ENCODE assay signal across 24 cellular contexts in genomic region chr1:221723918-221724263, GRCh38. TPM values are rescaled to one million over a fixed set of nuclear protein-coding genes. Genes with fewer than 3 reads are reported as not detected.
A peak's percentile ranks its signal among the peaks of the same experiment; 100 is the strongest.
DNase-seq lines count a peak whose midpoint lies in the region; ATAC-seq and TF ChIP-seq lines count a peak whose summit lies in the region.
"Had no signal": no experiment of that assay in that cellular context is flagged by ENCODE, and none has a peak within 500 bp of the region (broad histone marks: within the 10 kb centered on the region; RNA-seq: fewer than 3 reads in every experiment).

No MANE protein-coding gene starts in this region.

- peaks cover 92% of the 10 kb centered on the region for H3K4me1 ChIP-seq in Loucy (ENCODE audit: insufficient read depth, low read length, poor library complexity, severe bottlenecking)
- H3K4me1 ChIP-seq in osteoblast (ENCODE audit: insufficient read depth, low read length), result peaks cover 60% of the 10 kb centered on the region
- H3K4me1 ChIP-seq: parathyroid adenoma had no signal

- H3K9me3 ChIP-seq in Loucy (ENCODE audit: insufficient read depth, low read depth, low read length), result peaks cover 14% of the 10 kb centered on the region
- no peaks in the 10 kb centered on the region for H3K9me3 ChIP-seq in osteoblast (ENCODE audit: low read depth, low read length)
- H3K9me3 ChIP-seq: right lobe of liver, thyroid gland had no signal

- H3K27me3 ChIP-seq in Loucy (ENCODE audit: insufficient read depth, low read length, poor library complexity, severe bottlenecking) (no peaks in the 10 kb centered on the region), osteoblast (ENCODE audit: insufficient read depth, low read length) (no peaks in the 10 kb centered on the region)
- H3K27me3 ChIP-seq: left lung, right lobe of liver, thyroid gland had no signal

- DNase-seq in ELR (ENCODE audit: low read depth) (peak; percentile 32), osteoblast (ENCODE audit: insufficient read length, low spot score, missing footprints) (no peak), AG08395 (ENCODE audit: low spot score) (no peak), cerebellum (ENCODE audit: low spot score) (no peak), C1 segment of cervical spinal cord (lab: John Stamatoyannopoulos, UW) (no peak)
- DNase-seq: activated CD4-positive, alpha-beta T cell treated with anti-CD3 and anti-CD28 coated beads, Interleukin-2, amount 10 ng/mL, durations not matched to agents 7 days and 5 days; activated CD8-positive, alpha-beta memory T cell treated with anti-CD3 and anti-CD28 coated beads, Interleukin-2, amount 10 ng/mL, durations not matched to agents 7 days and 5 days; activated naive CD4-positive, alpha-beta T cell treated with anti-CD3 and anti-CD28 coated beads, Interleukin-2, amount 50 U/mL, for 16 hours; DMS 273 treated with DMSO at 0.1 percent for 48 hours; GDM1; left lung; midbrain; NCI-H1092 treated with DMSO at 0.1 percent for 48 hours; NCI-H1930; NCI-H69; right lobe of liver; stimulated activated CD4-positive, alpha-beta T cell treated with anti-CD3 and anti-CD28 coated beads, Interleukin-15, amount 100 ng/mL, for 24 hours; stimulated activated naive CD8-positive, alpha-beta T cell treated with anti-CD3 and anti-CD28 coated beads, Interleukin-15, Interleukin-2, amounts not matched to agents 100 U/mL and 50 U/mL, for 24 hours; thyroid gland had no signal

- ATAC-seq in esophagus mucosa, result peak; percentile 35
- ATAC-seq in HG03280 (IDR thresholded peaks at IDR 0.05; ENCODE audit: unreplicated experiment), result no peak
- ATAC-seq: activated CD8-positive, alpha-beta memory T cell treated with anti-CD3 and anti-CD28 coated beads, Interleukin-2, amount 10 ng/mL, durations not matched to agents 7 days and 5 days; left lung; right lobe of liver had no signal

- peak overlapping the region; percentile 40 for H3K4me2 ChIP-seq in Loucy (ENCODE audit: low read depth, low read length, poor library complexity, severe bottlenecking)
- no peak overlapping the region for H3K4me2 ChIP-seq in osteoblast (ENCODE audit: insufficient read depth, low read length)

- peaks cover 80% of the 10 kb centered on the region for H3K36me3 ChIP-seq in Loucy (ENCODE audit: insufficient read depth, low read length)
- no peaks in the 10 kb centered on the region for H3K36me3 ChIP-seq in osteoblast (ENCODE audit: insufficient read depth, low read length)
- H3K36me3 ChIP-seq: left lung, right lobe of liver, thyroid gland had no signal

- no peaks in the 10 kb centered on the region for H3K9me2 ChIP-seq in Loucy (replicated peaks; ENCODE audit: low read depth, low read length)

- peaks cover 4% of the 10 kb centered on the region; the same call in 1 of the 2 replicates for H3F3A ChIP-seq in Loucy (ENCODE audit: low read depth)

- H3K4me3 ChIP-seq in Loucy (ENCODE audit: low read length, poor library complexity, severe bottlenecking) (no peak overlapping the region), osteoblast (ENCODE audit: insufficient read depth, low read length) (no peak overlapping the region)
- H3K4me3 ChIP-seq: left lung, right lobe of liver, thyroid gland had no signal

- TF ChIP-seq CTCF in Loucy (conservative IDR thresholded peaks at IDR 0.05; ENCODE audit: low read length) (no peak), osteoblast (IDR thresholded peaks at IDR 0.05; ENCODE audit: extremely low read depth, low read depth, low read length) (no peak)

- peaks cover 69% of the 10 kb centered on the region for H4K20me1 ChIP-seq in Loucy (ENCODE audit: insufficient read depth, low read length, poor library complexity, severe bottlenecking)
- H4K20me1 ChIP-seq in osteoblast (ENCODE audit: insufficient read depth, low read length), result no peaks in the 10 kb centered on the region

- no peak overlapping the region for H3K9ac ChIP-seq in Loucy (ENCODE audit: low read depth, low read length, poor library complexity, severe bottlenecking)
- H3K9ac ChIP-seq: parathyroid adenoma had no signal

- H2AFZ ChIP-seq in Loucy (ENCODE audit: low read length), result no peak overlapping the region
- no peak overlapping the region for H2AFZ ChIP-seq in osteoblast (ENCODE audit: low read length)
- H2AFZ ChIP-seq: parathyroid adenoma had no signal

- H3K27ac ChIP-seq in osteoblast (ENCODE audit: low read depth, low read length), result peak overlapping the region; percentile 63
- H3K27ac ChIP-seq: C4-2B, parathyroid adenoma, right lobe of liver, thyroid gland had no signal

- H3K79me2 ChIP-seq in Loucy (ENCODE audit: insufficient read depth, low read length) (peaks cover 100% of the 10 kb centered on the region), osteoblast (ENCODE audit: insufficient read depth, low read length) (peaks cover 85% of the 10 kb centered on the region)
- H3K79me2 ChIP-seq: parathyroid adenoma had no signal

RNA-seq across cellular contexts. Expression of gene DUSP10, which starts 18.0 kb away (rescaled TPM):
- 3.0 TPM for total RNA-seq in esophagus mucosa
- 62.2 and 69.5 TPM in 2 replicates for total RNA-seq in osteoblast
- 4.4 TPM for total RNA-seq in cerebellum

Comparison
In these comparisons a context has a peak if more than half of its experiments do, and no peak if none do; other contexts are left out.
1. RNA of gene DUSP10, which starts 18.0 kb away (total RNA-seq): 62.2 to 69.5 TPM in osteoblast; 4.4 TPM in cerebellum (single experiment) and 3.0 TPM in esophagus mucosa (single experiment); every median in the first group is over 10 times any median in the second.